In genomic region chr21:28704746-28705145, GRCh38 we compare ENCODE assay signal across 18 cellular contexts.
DNase-seq lines count a peak whose midpoint lies in the region; ATAC-seq and TF ChIP-seq lines count a peak whose summit lies in the region.
"Had no signal": no experiment of that assay in that cellular context is flagged by ENCODE, and none has a peak within 500 bp of the region (broad histone marks: within the 10 kb centered on the region; RNA-seq: fewer than 3 reads in every experiment).

No MANE protein-coding gene starts in this region.

- H3K4me3 ChIP-seq in adipocyte (ENCODE audit: low read length) (no peak overlapping the region), psoas muscle (no peak overlapping the region)
- H3K4me3 ChIP-seq: BLaER1 treated with 17β-estradiol and CSF1 and Interleukin-3, amounts not matched to agents 10 nM and 100 nM had no signal

- TF ChIP-seq CTCF in psoas muscle (IDR thresholded peaks at IDR 0.05) (no peak), GM20000 (IDR thresholded peaks at IDR 0.05; ENCODE audit: extremely low read depth, missing control alignments) (no peak)

- DNase-seq in M059J (ENCODE audit: low read depth): peak; percentile 59
- peak; percentile 14 for DNase-seq in adipocyte (ENCODE audit: low read depth)
- peak; percentile 43 for DNase-seq in Right ventricle myocardium superior
- no peak for DNase-seq in psoas muscle
- no peak for DNase-seq in erythroblast (lab: John Stamatoyannopoulos, UW)
- no peak for DNase-seq in HuH-7 (ENCODE audit: low spot score)
- DNase-seq in GM20000 (ENCODE audit: low spot score): no peak
- DNase-seq: activated effector memory CD4-positive, alpha-beta T cell treated with Interleukin-2 at 50 U/mL for 16 hours; DND-41; foreskin melanocyte; H7; MV-4-11; NCI-H510A treated with DMSO at 0.1 percent for 48 hours; occipital lobe; small intestine; T-cell had no signal

- no peak overlapping the region for H3K27ac ChIP-seq in psoas muscle
- H3K27ac ChIP-seq: BLaER1 treated with 17β-estradiol and CSF1 and Interleukin-3, amounts not matched to agents 10 nM and 100 nM had no signal

- peak; percentile 94 for ATAC-seq in Right ventricle myocardium superior (ENCODE audit: poor library complexity)
- peak in 3 of 4 donors; percentile 60 to 88 (median 61) for ATAC-seq in psoas muscle
- no peak for ATAC-seq in HG02678 (IDR thresholded peaks at IDR 0.05; ENCODE audit: unreplicated experiment)
- ATAC-seq: T-cell had no signal

- WGBS in psoas muscle, 3 donors: 2 to 20% (median 16%) methylated on average over 5 of the region's 5 CpGs

- intact Hi-C loops in Right ventricle myocardium superior (cut with DNase I) (no loop called here), psoas muscle (cut with DNase I) (no loop called here)

- H3K4me1 ChIP-seq in adipocyte (ENCODE audit: control insufficient read depth, insufficient read depth, low read length) (peaks cover 24% of the 10 kb centered on the region), psoas muscle (peaks cover 14% of the 10 kb centered on the region)

- TF ChIP-seq POLR2A in erythroblast (IDR thresholded peaks at IDR 0.05; ENCODE audit: low read length): no peak

- peak overlapping the region; percentile 44 for H3K9ac ChIP-seq in adipocyte (ENCODE audit: low read length)
- H3K9ac ChIP-seq: BLaER1 treated with 17β-estradiol and CSF1 and Interleukin-3, amounts not matched to agents 10 nM and 100 nM had no signal

- H3K36me3 ChIP-seq in adipocyte (ENCODE audit: control insufficient read depth, insufficient read depth, low read length, severe bottlenecking): no peaks in the 10 kb centered on the region
- no peaks in the 10 kb centered on the region for H3K36me3 ChIP-seq in psoas muscle (ENCODE audit: insufficient read depth in 1 of 2, low read depth in 1 of 2)
- H3K36me3 ChIP-seq: BLaER1 treated with 17β-estradiol and CSF1 and Interleukin-3, amounts not matched to agents 10 nM and 100 nM had no signal

- H3K27me3 ChIP-seq in adipocyte (replicated peaks; ENCODE audit: control insufficient read depth, insufficient read depth, low read length): no peaks in the 10 kb centered on the region
- no peaks in the 10 kb centered on the region for H3K27me3 ChIP-seq in psoas muscle (ENCODE audit: insufficient read depth in 3 of 3, low read length in 2 of 3)
- H3K27me3 ChIP-seq: BLaER1 treated with 17β-estradiol and CSF1 and Interleukin-3, amounts not matched to agents 10 nM and 100 nM had no signal

- H3K9me3 ChIP-seq in adipocyte (ENCODE audit: control insufficient read depth, low read length) (peaks cover 10% of the 10 kb centered on the region), psoas muscle (peaks cover 5% of the 10 kb centered on the region)

Comparison
In these comparisons a context has a peak if more than half of its experiments do, and no peak if none do; other contexts are left out.
1. DNase-seq: peak in M059J (single experiment), adipocyte (single experiment) and Right ventricle myocardium superior (single experiment); none in psoas muscle (0 of 2), erythroblast (0 of 2), HuH-7 (single experiment) and GM20000 (single experiment).